8 cellular contexts compared by ENCODE assay signal in the genomic region with DNA sequence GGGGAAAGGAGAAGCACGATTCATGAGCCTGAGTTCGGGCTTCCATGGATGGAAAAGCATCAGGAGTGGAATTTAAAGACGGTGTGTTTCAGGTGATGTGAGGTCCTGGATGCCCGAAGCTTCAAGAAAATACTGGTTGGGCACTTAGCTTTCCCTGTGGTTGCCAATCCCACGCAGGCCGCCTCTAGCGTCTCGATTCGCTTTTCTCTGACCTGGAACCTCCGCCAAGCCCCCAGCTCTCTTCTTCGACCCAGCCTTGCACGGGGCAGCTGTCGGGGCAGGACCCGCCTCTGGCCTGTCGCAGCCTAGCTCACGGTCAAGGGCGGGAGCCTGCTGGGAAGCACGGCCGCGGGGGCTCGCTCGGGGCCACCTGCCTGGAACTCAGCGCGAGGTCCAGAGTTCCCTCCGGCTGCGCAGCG. TPM values are rescaled to one million over a fixed set of nuclear protein-coding genes. Genes with fewer than 3 reads are reported as not detected.
DNase-seq lines count a peak whose midpoint lies in the region; ATAC-seq and TF ChIP-seq lines count a peak whose summit lies in the region.

No MANE protein-coding gene starts in this region.

- H3K36me3 ChIP-seq in endodermal cell (ENCODE audit: control insufficient read depth, insufficient read depth, low read length) = no peaks in the 10 kb centered on the region

- peaks cover 26% of the 10 kb centered on the region for H3K9me3 ChIP-seq in endodermal cell (ENCODE audit: control insufficient read depth, low read length)

- H3K9me3 Mint-ChIP-seq in endodermal cell (peaks cover 24% of the 10 kb centered on the region), nephron progenitor cell (peaks cover 46% of the 10 kb centered on the region)

- H3K4me3 Mint-ChIP-seq in endodermal cell = peak overlapping the region; percentile 55
- peak overlapping the region; percentile 74 for H3K4me3 Mint-ChIP-seq in nephron progenitor cell

- no peak for ATAC-seq in GM18870 (IDR thresholded peaks at IDR 0.05; ENCODE audit: unreplicated experiment)

- H3K36me3 Mint-ChIP-seq in endodermal cell (ENCODE audit: low read depth) (no peaks in the 10 kb centered on the region), nephron progenitor cell (ENCODE audit: low read depth) (peaks cover 5% of the 10 kb centered on the region)

- WGBS in endodermal cell (ENCODE audit: insufficient coverage in 1 of 2, insufficient read length in 1 of 2), 2 experiments = 3 to 10% methylated on average over 11 to 27 of the region's 27 CpGs

- H3K4me3 ChIP-seq in AG10803 (ENCODE audit: low read length) (peak overlapping the region; percentile 45), LNCaP clone FGC (ENCODE audit: low read depth, low read length) (peak overlapping the region; percentile 47), endodermal cell (ENCODE audit: low read length) (peak overlapping the region; percentile 77)

- H3K27me3 Mint-ChIP-seq in endodermal cell (ENCODE audit: insufficient read depth) (peaks cover 63% of the 10 kb centered on the region), nephron progenitor cell (ENCODE audit: low read depth, poor library complexity) (peaks cover 61% of the 10 kb centered on the region)

- H3K4me1 Mint-ChIP-seq in endodermal cell (no peaks in the 10 kb centered on the region), nephron progenitor cell (peaks cover 6% of the 10 kb centered on the region)

- no peak overlapping the region for H3K27ac ChIP-seq in endodermal cell (ENCODE audit: low read depth, low read length)

- DNase-seq in AG10803 (ENCODE audit: low read depth) = no peak
- DNase-seq in LNCaP clone FGC (ENCODE audit: low read depth) = no peak
- DNase-seq in endodermal cell = no peak
- DNase-seq in nephron progenitor cell = peak; percentile 70
- DNase-seq in NK-92 treated with Interleukin-12 subunit alpha and Interleukin-12 subunit beta, amount 100 ng/mL, for 24 hours (lab: John Stamatoyannopoulos, UW) = no peak
- DNase-seq in Kasumi-1 (lab: John Stamatoyannopoulos, UW) = no peak
- no peak for DNase-seq in putamen (ENCODE audit: low spot score)

- H3K4me1 ChIP-seq in endodermal cell (ENCODE audit: control insufficient read depth, insufficient read depth, low read length) = no peaks in the 10 kb centered on the region

- H3K27ac Mint-ChIP-seq in endodermal cell (no peak overlapping the region), nephron progenitor cell (no peak overlapping the region)

- TF ChIP-seq CTCF in AG10803 (conservative IDR thresholded peaks at IDR 0.05; ENCODE audit: low read length) = no peak
- TF ChIP-seq CTCF in LNCaP clone FGC (IDR thresholded peaks at IDR 0.05; ENCODE audit: control insufficient read depth, extremely low read depth, insufficient read depth) = no peak
- no peak for TF ChIP-seq CTCF in endodermal cell (conservative IDR thresholded peaks at IDR 0.05)
- TF ChIP-seq CTCF in nephron progenitor cell (IDR thresholded peaks at IDR 0.05) = no peak

- H3K9ac ChIP-seq in endodermal cell (ENCODE audit: extremely low read depth, low read length, poor library complexity, severe bottlenecking) = no peak overlapping the region

- peaks cover 49% of the 10 kb centered on the region for H3K27me3 ChIP-seq in endodermal cell (ENCODE audit: control insufficient read depth, insufficient read depth, low read length, poor library complexity, severe bottlenecking)

RNA-seq across cellular contexts. Expression of gene TLR2, which starts 0.3 kb away (rescaled TPM):
- under 1 TPM; 0.53 to 0.89 TPM for total RNA-seq in endodermal cell
- polyA plus RNA-seq in endodermal cell (2013, experiment 1 of 2) = 0.14 TPM
- 0.33 TPM for polyA plus RNA-seq in endodermal cell (2013, experiment 2 of 2)
